In the genomic region with DNA sequence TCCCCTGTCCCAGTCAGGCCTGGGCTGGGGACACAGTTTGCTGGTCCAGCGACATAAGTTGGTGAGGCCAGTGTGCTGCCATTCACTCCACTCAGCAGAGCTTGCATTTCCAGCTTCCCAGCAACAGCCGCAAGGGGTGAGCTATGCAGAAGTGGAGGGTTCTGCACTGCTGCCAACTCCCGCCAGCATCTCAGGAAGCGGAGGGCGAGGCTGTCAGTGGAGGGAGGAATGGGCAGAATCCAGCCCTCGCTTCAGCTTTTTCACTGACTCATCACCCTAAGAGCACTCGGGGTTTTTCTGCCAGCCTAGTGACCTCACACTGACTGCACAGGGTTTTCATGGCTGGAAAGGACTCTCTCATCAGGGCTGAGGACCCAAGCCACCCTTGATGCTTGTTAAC, we compare ENCODE assay signal across 22 cellular contexts.
DNase-seq lines count a peak whose midpoint lies in the region; ATAC-seq, FAIRE-seq and TF ChIP-seq lines count a peak whose summit lies in the region.
"Had no signal": no experiment of that assay in that cellular context is flagged by ENCODE, and none has a peak within 500 bp of the region (broad histone marks: within the 10 kb centered on the region; RNA-seq: fewer than 3 reads in every experiment).

No MANE protein-coding gene starts in this region.

- peak; percentile 13 for DNase-seq in GM23248
- DNase-seq in RCC 7860 (ENCODE audit: low spot score), result peak; percentile 47
- DNase-seq in fibroblast of the conjunctiva (ENCODE audit: low read depth), result peak; percentile 1
- DNase-seq in stimulated activated effector memory CD8-positive, alpha-beta T cell treated with anti-CD3 and anti-CD28 coated beads, Interleukin-12 subunit alpha, Interleukin-12 subunit beta, amount 100 ng/mL, for 72 hours (ENCODE audit: low spot score in 2 of 2), result no peak
- DNase-seq in NCI-H1105 (lab: John Stamatoyannopoulos, UW), result no peak
- DNase-seq in endodermal cell, result no peak
- DNase-seq: activated CD4-positive, alpha-beta T cell treated with anti-CD3 and anti-CD28 coated beads, Interleukin-2, amount 10 ng/mL, durations not matched to agents 7 days and 5 days; activated effector memory CD4-positive, alpha-beta T cell treated with anti-CD3 and anti-CD28 coated beads, Interleukin-2, amount 50 U/mL, for 16 hours; AML-193; EL; NCI-H526; posterior cingulate gyrus; stimulated activated CD4-positive, alpha-beta T cell treated with anti-CD3 and anti-CD28 coated beads, Interleukin-1b, Interleukin-23, amount 100 ng/mL, for 48 hours; stimulated activated naive CD4-positive, alpha-beta T cell treated with Interleukin-2 at 50 U/mL for 16 hours had no signal

- H2AFZ ChIP-seq in GM23248, result no peak overlapping the region

- no peaks in the 10 kb centered on the region for H3F3A ChIP-seq in GM23248 (ENCODE audit: insufficient read depth)

- no peaks in the 10 kb centered on the region for H3K36me3 Mint-ChIP-seq in stimulated activated effector memory CD8-positive, alpha-beta T cell treated with anti-CD3 and anti-CD28 coated beads, Interleukin-12 subunit alpha, Interleukin-12 subunit beta, amount 100 ng/mL, for 72 hours
- H3K36me3 Mint-ChIP-seq in endodermal cell (ENCODE audit: low read depth), result no peaks in the 10 kb centered on the region
- H3K36me3 Mint-ChIP-seq: mesothelial cell of epicardium had no signal

- peak; percentile 13 for ATAC-seq in stimulated activated effector memory CD8-positive, alpha-beta T cell treated with anti-CD3 and anti-CD28 coated beads, Interleukin-12 subunit alpha, Interleukin-12 subunit beta, amount 100 ng/mL, for 72 hours
- ATAC-seq in HG03159 (IDR thresholded peaks at IDR 0.05; ENCODE audit: unreplicated experiment), result no peak
- ATAC-seq: HCT116, sciatic nerve had no signal

- H3K9me3 ChIP-seq in GM23248 (ENCODE audit: low read depth) (no peaks in the 10 kb centered on the region), endodermal cell (ENCODE audit: control insufficient read depth, low read length) (no peaks in the 10 kb centered on the region)
- H3K9me3 ChIP-seq: thyroid gland had no signal

- no peak overlapping the region for H3K27ac Mint-ChIP-seq in stimulated activated effector memory CD8-positive, alpha-beta T cell treated with anti-CD3 and anti-CD28 coated beads, Interleukin-12 subunit alpha, Interleukin-12 subunit beta, amount 100 ng/mL, for 72 hours
- H3K27ac Mint-ChIP-seq in endodermal cell, result no peak overlapping the region
- H3K27ac Mint-ChIP-seq: activated CD4-positive, alpha-beta T cell treated with anti-CD3 and anti-CD28 coated beads, Interleukin-2, amount 10 ng/mL, durations not matched to agents 7 days and 5 days; dendritic cell treated with granulocyte-macrophage colony-stimulating factor and Interleukin-4, amounts not matched to agents 40 ng/mL and 50 ng/mL, for 4 days; mesothelial cell of epicardium; nephron had no signal

- in situ Hi-C loops in GM23248 (cut with MboI), result no loop called here

- H3K4me3 ChIP-seq in GM23248, result no peak overlapping the region
- no peak overlapping the region for H3K4me3 ChIP-seq in endodermal cell (ENCODE audit: low read length)
- H3K4me3 ChIP-seq: thyroid gland had no signal

- no peak overlapping the region for H3K4me3 Mint-ChIP-seq in stimulated activated effector memory CD8-positive, alpha-beta T cell treated with anti-CD3 and anti-CD28 coated beads, Interleukin-12 subunit alpha, Interleukin-12 subunit beta, amount 100 ng/mL, for 72 hours
- no peak overlapping the region for H3K4me3 Mint-ChIP-seq in endodermal cell
- H3K4me3 Mint-ChIP-seq: activated CD4-positive, alpha-beta T cell treated with anti-CD3 and anti-CD28 coated beads, Interleukin-2, amount 10 ng/mL, durations not matched to agents 7 days and 5 days; dendritic cell treated with granulocyte-macrophage colony-stimulating factor and Interleukin-4, amounts not matched to agents 40 ng/mL and 50 ng/mL, for 4 days; mesothelial cell of epicardium; nephron had no signal

- H3K9ac ChIP-seq in GM23248, result no peak overlapping the region
- no peak overlapping the region for H3K9ac ChIP-seq in endodermal cell (ENCODE audit: extremely low read depth, low read length, poor library complexity, severe bottlenecking)

- H3K4me1 Mint-ChIP-seq in stimulated activated effector memory CD8-positive, alpha-beta T cell treated with anti-CD3 and anti-CD28 coated beads, Interleukin-12 subunit alpha, Interleukin-12 subunit beta, amount 100 ng/mL, for 72 hours, result no peaks in the 10 kb centered on the region
- H3K4me1 Mint-ChIP-seq in endodermal cell, result peaks cover 2% of the 10 kb centered on the region
- H3K4me1 Mint-ChIP-seq: activated CD4-positive, alpha-beta T cell treated with anti-CD3 and anti-CD28 coated beads, Interleukin-2, amount 10 ng/mL, durations not matched to agents 7 days and 5 days; nephron had no signal

- H3K27me3 Mint-ChIP-seq in endodermal cell (ENCODE audit: insufficient read depth), result no peaks in the 10 kb centered on the region
- H3K27me3 Mint-ChIP-seq: activated CD4-positive, alpha-beta T cell treated with anti-CD3 and anti-CD28 coated beads, Interleukin-2, amount 10 ng/mL, durations not matched to agents 7 days and 5 days; dendritic cell treated with granulocyte-macrophage colony-stimulating factor and Interleukin-4, amounts not matched to agents 40 ng/mL and 50 ng/mL, for 4 days had no signal

- H3K27ac ChIP-seq in GM23248, result no peak overlapping the region
- H3K27ac ChIP-seq in endodermal cell (ENCODE audit: low read depth, low read length), result no peak overlapping the region
- H3K27ac ChIP-seq: thyroid gland, VCaP had no signal

- H3K27me3 ChIP-seq in GM23248 (replicated peaks; ENCODE audit: insufficient read depth) (no peaks in the 10 kb centered on the region), endodermal cell (ENCODE audit: control insufficient read depth, insufficient read depth, low read length, poor library complexity, severe bottlenecking) (no peaks in the 10 kb centered on the region)
- H3K27me3 ChIP-seq: thyroid gland had no signal

- 24 to 25% methylated on average over 7 of the region's 7 CpGs for WGBS in GM23248 (ENCODE audit: low coverage in 1 of 2, low lambda C conversion rate in 2 of 2, missing lambda C conversion rate in 2 of 2), 2 experiments
- 87 to 94% methylated on average over 7 of the region's 7 CpGs for WGBS in endodermal cell (ENCODE audit: insufficient coverage in 1 of 2, insufficient read length in 1 of 2), 2 experiments

- no peak overlapping the region for H3K4me2 ChIP-seq in GM23248 (ENCODE audit: unreplicated experiment)

- no peak for TF ChIP-seq CTCF in endodermal cell (conservative IDR thresholded peaks at IDR 0.05)

- H3K4me1 ChIP-seq in GM23248 (ENCODE audit: insufficient read depth) (no peaks in the 10 kb centered on the region), endodermal cell (ENCODE audit: control insufficient read depth, insufficient read depth, low read length) (no peaks in the 10 kb centered on the region)
- H3K4me1 ChIP-seq: thyroid gland had no signal

- H3K79me2 ChIP-seq in GM23248 (ENCODE audit: insufficient read depth), result no peaks in the 10 kb centered on the region

- no peaks in the 10 kb centered on the region for H4K20me1 ChIP-seq in GM23248 (ENCODE audit: insufficient read depth)

- no peaks in the 10 kb centered on the region for H3K9me2 ChIP-seq in GM23248 (ENCODE audit: insufficient read depth)

- H3K9me3 Mint-ChIP-seq in stimulated activated effector memory CD8-positive, alpha-beta T cell treated with anti-CD3 and anti-CD28 coated beads, Interleukin-12 subunit alpha, Interleukin-12 subunit beta, amount 100 ng/mL, for 72 hours, result no peaks in the 10 kb centered on the region
- H3K9me3 Mint-ChIP-seq in endodermal cell, result no peaks in the 10 kb centered on the region
- H3K9me3 Mint-ChIP-seq: activated CD4-positive, alpha-beta T cell treated with anti-CD3 and anti-CD28 coated beads, Interleukin-2, amount 10 ng/mL, durations not matched to agents 7 days and 5 days; dendritic cell treated with granulocyte-macrophage colony-stimulating factor and Interleukin-4, amounts not matched to agents 40 ng/mL and 50 ng/mL, for 4 days had no signal

- no peak for FAIRE-seq in RCC 7860 (lab: Jason Lieb, UNC)

- H3K36me3 ChIP-seq in GM23248 (ENCODE audit: low read depth), result no peaks in the 10 kb centered on the region
- H3K36me3 ChIP-seq in endodermal cell (ENCODE audit: control insufficient read depth, insufficient read depth, low read length), result no peaks in the 10 kb centered on the region
- H3K36me3 ChIP-seq: thyroid gland had no signal

Comparison
In these comparisons a context has a peak if more than half of its experiments do, and no peak if none do; other contexts are left out.
1. DNase-seq: peak in GM23248 (single experiment), RCC 7860 (single experiment) and fibroblast of the conjunctiva (single experiment); none in stimulated activated effector memory CD8-positive, alpha-beta T cell treated with anti-CD3 and anti-CD28 coated beads, Interleukin-12 subunit alpha, Interleukin-12 subunit beta, amount 100 ng/mL, for 72 hours (0 of 2), NCI-H1105 (single experiment) and endodermal cell (single experiment).